8 cellular contexts compared by ENCODE assay signal in the genomic region with DNA sequence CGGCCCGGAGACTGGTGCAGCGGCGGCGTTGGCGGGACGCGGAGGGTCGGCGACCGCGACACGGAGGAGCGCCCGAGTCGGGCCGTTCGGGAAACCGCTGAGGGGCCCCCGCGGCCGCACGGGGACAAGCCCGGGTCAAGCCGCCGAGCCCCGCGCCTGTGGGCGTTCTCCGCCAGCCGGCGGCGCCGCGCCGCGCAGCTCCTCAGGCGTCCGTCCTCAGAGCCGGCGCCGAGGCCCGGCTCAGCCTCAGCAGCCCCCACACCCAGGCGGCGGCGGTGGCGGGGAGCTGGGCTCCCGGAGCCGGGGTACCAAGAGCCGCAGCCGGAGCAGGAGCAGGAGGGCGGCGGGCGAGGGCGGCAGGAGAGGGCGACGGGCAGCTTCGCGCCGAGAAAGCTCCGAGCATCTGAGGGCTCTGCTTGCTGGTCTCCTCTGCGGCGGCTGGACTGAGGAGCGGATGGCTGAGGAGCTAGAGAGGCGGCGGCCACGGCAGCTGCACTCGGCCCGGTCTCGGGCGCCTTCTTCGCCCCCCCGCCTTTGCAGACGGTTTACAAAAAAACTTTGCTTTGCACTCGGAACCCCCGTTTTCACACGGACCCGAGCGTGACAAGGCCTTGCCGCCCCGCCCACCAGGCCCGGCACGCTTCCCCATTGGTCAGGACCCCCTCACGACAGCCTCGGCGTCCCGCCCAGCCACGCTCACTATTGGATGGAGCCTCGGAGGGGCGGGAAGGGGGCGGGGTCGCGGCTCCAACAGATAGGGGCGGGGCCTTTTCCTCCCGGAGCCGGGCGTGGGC. TPM values are rescaled to one million over a fixed set of nuclear protein-coding genes. Genes with fewer than 3 reads are reported as not detected.
DNase-seq lines count a peak whose midpoint lies in the region; TF ChIP-seq lines count a peak whose summit lies in the region.

A gene with protein sequence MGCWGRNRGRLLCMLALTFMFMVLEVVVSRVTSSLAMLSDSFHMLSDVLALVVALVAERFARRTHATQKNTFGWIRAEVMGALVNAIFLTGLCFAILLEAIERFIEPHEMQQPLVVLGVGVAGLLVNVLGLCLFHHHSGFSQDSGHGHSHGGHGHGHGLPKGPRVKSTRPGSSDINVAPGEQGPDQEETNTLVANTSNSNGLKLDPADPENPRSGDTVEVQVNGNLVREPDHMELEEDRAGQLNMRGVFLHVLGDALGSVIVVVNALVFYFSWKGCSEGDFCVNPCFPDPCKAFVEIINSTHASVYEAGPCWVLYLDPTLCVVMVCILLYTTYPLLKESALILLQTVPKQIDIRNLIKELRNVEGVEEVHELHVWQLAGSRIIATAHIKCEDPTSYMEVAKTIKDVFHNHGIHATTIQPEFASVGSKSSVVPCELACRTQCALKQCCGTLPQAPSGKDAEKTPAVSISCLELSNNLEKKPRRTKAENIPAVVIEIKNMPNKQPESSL (minus strand): TSS at position 522 of the 794 bp plus-strand sequence. CDS start 549 bp downstream, outside the sequence.

- no peak within 1 kb of the TSS for H2AK5ac ChIP-seq in H9 (ENCODE audit: insufficient read length, low read length)

- H3K56ac ChIP-seq in H9 (ENCODE audit: insufficient read length, low read depth, low read length): no peak within 1 kb of the TSS

- peaks cover 14% of the 10 kb centered on the region for H3K23me2 ChIP-seq in H9 (ENCODE audit: insufficient read length, low read depth, low read length, poor library complexity, severe bottlenecking)

- H3K4me1 ChIP-seq in H9 (ENCODE audit: insufficient read depth, low read length): peaks cover 3% of the 10 kb centered on the region; the same call in 1 of the 2 replicates
- peaks cover 32% of the 10 kb centered on the region for H3K4me1 ChIP-seq in neural progenitor cell

- H4K91ac ChIP-seq in H9 (ENCODE audit: insufficient read length, low read depth, low read length): no peak within 1 kb of the TSS

- TF ChIP-seq CTCF in H9 (conservative IDR thresholded peaks at IDR 0.05) (no peak), fibroblast of villous mesenchyme (IDR thresholded peaks at IDR 0.05; ENCODE audit: insufficient read depth, low read depth, low read length) (no peak), neural progenitor cell (IDR thresholded peaks at IDR 0.05) (no peak)

- peak within 1 kb of the TSS; percentile 98 for H3K4me2 ChIP-seq in H9 (ENCODE audit: insufficient read depth, insufficient read length, low read length)
- peak within 1 kb of the TSS; percentile 99 for H3K4me2 ChIP-seq in neural progenitor cell

- H3K27me3 Mint-ChIP-seq in H9 (ENCODE audit: low read depth) (no peaks in the 10 kb centered on the region; the same call in 1 of the 2 replicates), neural progenitor cell (ENCODE audit: insufficient read depth, low read depth) (peaks cover 10% of the 10 kb centered on the region)

- no peak within 1 kb of the TSS for H3T11ph ChIP-seq in H9 (ENCODE audit: low read length)

- H3K27me3 ChIP-seq in H9 (ENCODE audit: insufficient read depth, low read length) (no peaks in the 10 kb centered on the region), MG63 (no peaks in the 10 kb centered on the region), neural progenitor cell (no peaks in the 10 kb centered on the region)

- H2BK12ac ChIP-seq in H9 (ENCODE audit: insufficient read length, low read depth, low read length): no peak within 1 kb of the TSS

- H4K20me1 ChIP-seq in H9 (ENCODE audit: control insufficient read depth, insufficient read depth, insufficient read length) (no peaks in the 10 kb centered on the region), neural progenitor cell (ENCODE audit: low read depth) (peaks cover 7% of the 10 kb centered on the region)

- H3K36me3 ChIP-seq in MG63 (peaks cover 38% of the 10 kb centered on the region), neural progenitor cell (no peaks in the 10 kb centered on the region)

- no CpG with 5 or more reads among the region's 97 CpGs for WGBS in H9 (ENCODE audit: extremely low coverage, insufficient read length, low lambda C conversion rate)

- H3K27ac Mint-ChIP-seq in H9: no peak within 1 kb of the TSS; a peak in 2 of 7 replicates
- H3K27ac Mint-ChIP-seq in neural progenitor cell: peak within 1 kb of the TSS; percentile 76

- H3K18ac ChIP-seq in H9 (ENCODE audit: insufficient read length, low read depth, low read length): peak within 1 kb of the TSS; percentile 72

- no peak within 1 kb of the TSS for H2BK120ac ChIP-seq in H9 (ENCODE audit: low read depth, low read length, poor library complexity, severe bottlenecking)

- DNase-seq in ELR (ENCODE audit: low read depth): peak; percentile 99
- DNase-seq in H9: peak; percentile 96
- DNase-seq in MG63: peak; percentile 99
- DNase-seq in SHP77 treated with DMSO at 0.1 percent for 48 hours (lab: John Stamatoyannopoulos, UW): peak; percentile 66
- DNase-seq in activated gamma-delta T cell (lab: John Stamatoyannopoulos, UW): peak; percentile 99
- DNase-seq in fibroblast of villous mesenchyme (ENCODE audit: low read depth): peak; percentile 99
- peak; percentile 99 for DNase-seq in neural progenitor cell (ENCODE audit: low spot score)
- peak; percentile 97 for DNase-seq in stromal cell of bone marrow (ENCODE audit: low read depth)

- H3K4me3 ChIP-seq in MG63 (peak within 1 kb of the TSS; percentile 87), fibroblast of villous mesenchyme (ENCODE audit: low read depth, low read length) (peak within 1 kb of the TSS; percentile 76), neural progenitor cell (peak within 1 kb of the TSS; percentile 64)

- H3K36me3 Mint-ChIP-seq in H9 (ENCODE audit: insufficient read depth in 1 of 3, low read depth in 3 of 3) (peaks cover 2 to 14% (median 13%) of the 10 kb centered on the region in 3 experiments), neural progenitor cell (peaks cover 2% of the 10 kb centered on the region)

- no peak within 1 kb of the TSS for H3K23ac ChIP-seq in H9 (ENCODE audit: insufficient read length, low read depth, low read length)

- no peak within 1 kb of the TSS for H4K8ac ChIP-seq in H9 (replicated peaks; ENCODE audit: insufficient read length, low read depth, low read length)

- H3K4me3 Mint-ChIP-seq in H9 (peak within 1 kb of the TSS; percentile 89 to 97), neural progenitor cell (peak within 1 kb of the TSS; percentile 96)

- H3K9me3 Mint-ChIP-seq in H9 (no peaks in the 10 kb centered on the region; a peak in 1 of 5 replicates), neural progenitor cell (no peaks in the 10 kb centered on the region)

- H3K9me3 ChIP-seq in H9 (ENCODE audit: control insufficient read depth, low read depth, low read length): no peaks in the 10 kb centered on the region
- H3K9me3 ChIP-seq in MG63: no peaks in the 10 kb centered on the region
- no peaks in the 10 kb centered on the region for H3K9me3 ChIP-seq in neural progenitor cell (ENCODE audit: low read depth)

- H3K4me1 Mint-ChIP-seq in H9 (peaks cover 36 to 41% of the 10 kb centered on the region in 2 experiments), neural progenitor cell (peaks cover 34% of the 10 kb centered on the region)

- H3K9ac ChIP-seq in H9 (ENCODE audit: extremely low read depth, insufficient read length, low read length): peak within 1 kb of the TSS; percentile 36
- no peak within 1 kb of the TSS for H3K9ac ChIP-seq in neural progenitor cell

- H3K27ac ChIP-seq in H9 (ENCODE audit: insufficient read length, low read depth, low read length) (no peak within 1 kb of the TSS), neural progenitor cell (no peak within 1 kb of the TSS)

- H2BK15ac ChIP-seq in H9 (ENCODE audit: low read depth, low read length): no peak within 1 kb of the TSS; the same call in 1 of the 2 replicates

- no peak within 1 kb of the TSS for H4K5ac ChIP-seq in H9 (ENCODE audit: insufficient read length, low read depth, low read length)

- H3K4ac ChIP-seq in H9 (ENCODE audit: low read depth, low read length): no peak within 1 kb of the TSS

- H3K14ac ChIP-seq in H9 (ENCODE audit: insufficient read depth, low read length): peak within 1 kb of the TSS; percentile 65

- H3K79me2 ChIP-seq in H9 (ENCODE audit: insufficient read depth, low read length): peaks cover 12% of the 10 kb centered on the region; the same call in 1 of the 2 replicates
- peaks cover 27% of the 10 kb centered on the region for H3K79me2 ChIP-seq in neural progenitor cell (ENCODE audit: low read depth)

- no peaks in the 10 kb centered on the region for H3K79me1 ChIP-seq in H9 (ENCODE audit: insufficient read depth, low read depth, low read length, poor library complexity, severe bottlenecking)

- no peak within 1 kb of the TSS for H2BK20ac ChIP-seq in H9 (ENCODE audit: low read depth, low read length, poor library complexity, severe bottlenecking)

- H2AFZ ChIP-seq in H9 (ENCODE audit: low read length): no peak within 1 kb of the TSS
- H2AFZ ChIP-seq in neural progenitor cell (replicated peaks): peak within 1 kb of the TSS; percentile 78

- peaks cover 17% of the 10 kb centered on the region for H3F3A ChIP-seq in neural progenitor cell (ENCODE audit: low read depth)

- H2BK5ac ChIP-seq in H9 (ENCODE audit: insufficient read length, low read length): no peak within 1 kb of the TSS

RNA-seq across cellular contexts. Expression of the gene that starts here (rescaled TPM):
- 17.1 and 17.3 TPM in 2 replicates for total RNA-seq in H9 (2021)
- 45.2 and 54.0 TPM in 2 replicates for total RNA-seq in MG63 (2014; rRNA removed; shearing (Covaris generic); ENCODE audit: low replicate concordance)
- total RNA-seq in fibroblast of villous mesenchyme: 23.5 and 41.9 TPM in 2 replicates
- 4.8 and 7.1 TPM in 2 replicates for total RNA-seq in neural progenitor cell (ENCODE audit: low replicate concordance)
